In the genomic region with DNA sequence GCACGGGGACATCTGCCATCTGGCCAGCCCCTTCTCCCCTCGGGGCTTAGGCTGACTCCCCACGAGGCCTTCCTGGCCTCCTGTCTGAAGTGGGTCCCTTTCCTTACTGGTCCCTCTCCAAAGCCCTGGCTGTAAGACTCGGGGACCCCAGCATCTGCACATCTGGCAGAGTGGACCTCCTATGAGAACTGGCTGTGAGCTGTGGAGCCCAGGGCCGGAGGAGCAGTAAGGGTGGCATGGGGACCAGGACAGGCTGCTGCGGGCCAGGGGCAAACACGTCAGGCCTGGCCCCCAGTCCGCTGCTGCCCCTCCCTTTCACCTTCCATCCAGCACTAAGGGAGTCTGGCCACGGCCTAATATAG, we compare ENCODE assay signal across 1 cellular context.
TF ChIP-seq lines count a peak whose summit lies in the region.

No MANE protein-coding gene starts in this region.

TF ChIP-seq in H1, 55 proteins besides CTCF, POLR2A, EP300 and RAD21:
- TF ChIP-seq KDM1A (IDR thresholded peaks at IDR 0.05; ENCODE audit: borderline replicate concordance, low read length), result no peak
